Comparison of ENCODE assay signal across 9 cellular contexts in genomic region chr4:15956179-15956850, GRCh38. TPM values are rescaled to one million over a fixed set of nuclear protein-coding genes. Genes with fewer than 3 reads are reported as not detected.
DNase-seq lines count a peak whose midpoint lies in the region; ATAC-seq and TF ChIP-seq lines count a peak whose summit lies in the region.
"Had no signal": no experiment of that assay in that cellular context is flagged by ENCODE, and none has a peak within 500 bp of the region (broad histone marks: within the 10 kb centered on the region; RNA-seq: fewer than 3 reads in every experiment).

No MANE protein-coding gene starts in this region.

- no peaks in the 10 kb centered on the region for H3K36me3 ChIP-seq in CD4-positive, CD25-positive, alpha-beta regulatory T cell (ENCODE audit: control insufficient read depth, insufficient read depth, low read length)

- no peaks in the 10 kb centered on the region for H3K27me3 ChIP-seq in CD4-positive, CD25-positive, alpha-beta regulatory T cell (ENCODE audit: control insufficient read depth, insufficient read depth, low read length)
- peaks cover 0 to 3% (median 0%) of the 10 kb centered on the region in 45 donors for H3K27me3 ChIP-seq in dorsolateral prefrontal cortex

- H3K4me1 ChIP-seq in CD4-positive, CD25-positive, alpha-beta regulatory T cell (ENCODE audit: control insufficient read depth, insufficient read depth, low read length, poor library complexity, severe bottlenecking): no peaks in the 10 kb centered on the region

- H3K27ac Mint-ChIP-seq in CD4-positive, CD25-positive, alpha-beta regulatory T cell: no peak overlapping the region

- peak; percentile 68 to 71 for ATAC-seq in CD4-positive, CD25-positive, alpha-beta regulatory T cell (ENCODE audit: low read depth in 2 of 2)
- peak; percentile 96 for ATAC-seq in GM19395 (IDR thresholded peaks at IDR 0.05; ENCODE audit: unreplicated experiment)
- peak; percentile 89 for ATAC-seq in HG03442 (IDR thresholded peaks at IDR 0.05; ENCODE audit: unreplicated experiment)

- H3K9me3 ChIP-seq in CD4-positive, CD25-positive, alpha-beta regulatory T cell (ENCODE audit: control insufficient read depth in 2 of 2, low read length in 2 of 2): no peaks in the 10 kb centered on the region

- no peaks in the 10 kb centered on the region for H3K36me3 Mint-ChIP-seq in CD4-positive, CD25-positive, alpha-beta regulatory T cell

- peaks cover 13% of the 10 kb centered on the region for H3K27me3 Mint-ChIP-seq in CD4-positive, CD25-positive, alpha-beta regulatory T cell

- H3K4me1 Mint-ChIP-seq in CD4-positive, CD25-positive, alpha-beta regulatory T cell: no peaks in the 10 kb centered on the region

- no peak overlapping the region for H3K27ac ChIP-seq in CD4-positive, CD25-positive, alpha-beta regulatory T cell (ENCODE audit: insufficient read depth, low read length, poor library complexity, severe bottlenecking)
- H3K27ac ChIP-seq in dorsolateral prefrontal cortex: no peak overlapping the region

- TF ChIP-seq CTCF in dorsolateral prefrontal cortex (IDR thresholded peaks at IDR 0.05 in 54 of 56, conservative IDR thresholded peaks at IDR 0.05 in 2 of 56; ENCODE audit: low read depth in 1 of 56, partially characterized antibody in 56 of 56): peak; percentile 43 to 83 (median 75)

- H3K4me3 Mint-ChIP-seq in CD4-positive, CD25-positive, alpha-beta regulatory T cell: no peak overlapping the region

- intact Hi-C loops in dorsolateral prefrontal cortex (cut with DNase I): loop anchor here in 1 of 2 donors (2.0 to 10.0 kb wide), 2 partner anchors 222 to 476 kb away; no protein-coding TSS in a partner anchor

- H3K4me3 ChIP-seq in CD4-positive, CD25-positive, alpha-beta regulatory T cell (ENCODE audit: low read depth, low read length): no peak overlapping the region
- H3K4me3 ChIP-seq in dorsolateral prefrontal cortex: no peak overlapping the region

- DNase-seq in CD4-positive, CD25-positive, alpha-beta regulatory T cell: peak; percentile 39 to 74 (median 50)
- DNase-seq in NCI-H526 (lab: John Stamatoyannopoulos, UW) (peak; percentile 17 to 86), dorsolateral prefrontal cortex (peak in 9 of 10 donors; percentile 14 to 80 (median 54)), lung microvascular endothelial cell (ENCODE audit: low read depth in 2 of 2) (peak; percentile 70 to 85)
- DNase-seq in activated CD4-positive, alpha-beta T cell treated with anti-CD3 and anti-CD28 coated beads, Interleukin-2, amount 50 U/mL, for 24 hours (ENCODE audit: low read depth in 1 of 2, low spot score in 1 of 2): peak; percentile 56 to 82
- DNase-seq in stimulated activated CD8-positive, alpha-beta memory T cell treated with anti-CD3 and anti-CD28 coated beads, Interleukin-15, amount 100 ng/mL, for 48 hours (ENCODE audit: low read depth in 2 of 2): peak; percentile 63 to 65

- peaks cover 0 to 2% (median 0%) of the 10 kb centered on the region in 7 donors for H3K9me3 Mint-ChIP-seq in CD4-positive, CD25-positive, alpha-beta regulatory T cell

RNA-seq across cellular contexts. Expression of gene FGFBP2, which starts 6.7 kb away (rescaled TPM):
- total RNA-seq in CD4-positive, CD25-positive, alpha-beta regulatory T cell: 0.39 TPM
- polyA plus RNA-seq in CD4-positive, CD25-positive, alpha-beta regulatory T cell: 1 to 10 TPM in 1 of 4 donors, under 1 TPM in 2, not detected in 1; 0.48 to 1.1 (median 0.97) TPM
- total RNA-seq in dorsolateral prefrontal cortex (1 to 10 TPM in 14 of 120 experiments, under 1 TPM in 32, not detected in 74; 0.40 to 1.7 (median 0.86) TPM), lung microvascular endothelial cell (not detected in 2 replicates)

RNA-seq across cellular contexts. Expression of gene FGFBP1, which starts 17.8 kb away (rescaled TPM):
- total RNA-seq in CD4-positive, CD25-positive, alpha-beta regulatory T cell: not detected
- not detected for polyA plus RNA-seq in CD4-positive, CD25-positive, alpha-beta regulatory T cell
- not detected for total RNA-seq in dorsolateral prefrontal cortex
- total RNA-seq in lung microvascular endothelial cell: not detected in 2 replicates
- total RNA-seq: T-helper 1 cell treated with Interleukin-12 subunit alpha and Interleukin-12 subunit beta and Interleukin-4 antibody, amounts not matched to agents 30 ng/mL and 1 ng/mL, for 36 hours had no signal
